Comparison of ENCODE assay signal across 8 cellular contexts in genomic region chr2:1140389-1141003, GRCh38.
DNase-seq lines count a peak whose midpoint lies in the region; ATAC-seq lines count a peak whose summit lies in the region.

No MANE protein-coding gene starts in this region.

- H4K20me1 ChIP-seq in BLaER1: no peaks in the 10 kb centered on the region

- H3K4me1 ChIP-seq in BLaER1 (peaks cover 14% of the 10 kb centered on the region), right cardiac atrium (ENCODE audit: control insufficient read depth, insufficient read depth, low read length) (no peaks in the 10 kb centered on the region)

- H3K27ac ChIP-seq in BLaER1 (no peak overlapping the region), right cardiac atrium (ENCODE audit: low read length) (no peak overlapping the region)

- H3K27me3 ChIP-seq in BLaER1 (no peaks in the 10 kb centered on the region), right cardiac atrium (ENCODE audit: control insufficient read depth, insufficient read depth) (no peaks in the 10 kb centered on the region)

- no peaks in the 10 kb centered on the region for H3K36me3 ChIP-seq in BLaER1

- 38% methylated on average over 17 of the region's 17 CpGs for WGBS in right cardiac atrium

- H3K9me3 ChIP-seq in BLaER1: peaks cover 9% of the 10 kb centered on the region; the same call in 1 of the 2 replicates
- H3K9me3 ChIP-seq in right cardiac atrium (ENCODE audit: control insufficient read depth, low read length): no peaks in the 10 kb centered on the region

- intact Hi-C loops in right cardiac atrium (cut with DNase I): no loop called here

- H3K4me3 ChIP-seq in BLaER1 (no peak overlapping the region), right cardiac atrium (ENCODE audit: low read length) (no peak overlapping the region)

- H3K4me2 ChIP-seq in BLaER1: peak overlapping the region; percentile 23; the same call in 1 of the 2 replicates

- no peak overlapping the region for H3K9ac ChIP-seq in BLaER1

- ATAC-seq in GM21390 (IDR thresholded peaks at IDR 0.05; ENCODE audit: unreplicated experiment) (peak; percentile 92), right cardiac atrium (peak; percentile 36 to 48), HG03097 (IDR thresholded peaks at IDR 0.05; ENCODE audit: low FRiP score, unreplicated experiment) (no peak)

- DNase-seq in NCI-H1048 (lab: John Stamatoyannopoulos, UW) (peak; percentile 1), right cardiac atrium (peak in 1 of 3 donors; percentile 40), NCI-H1105 treated with DMSO at 0.1 percent for 48 hours (lab: John Stamatoyannopoulos, UW) (no peak)
- peak; percentile 28 for DNase-seq in activated T-helper 9 cell treated with anti-CD3 and anti-CD28 coated beads, Interleukin-2, amount 50 U/mL, for 16 hours (ENCODE audit: low read depth)
- DNase-seq in stimulated activated CD4-positive, alpha-beta T cell treated with anti-CD3 and anti-CD28 coated beads, Interleukin-4, amount 100 ng/mL, for 4 hours: peak; percentile 27 to 57
